In the genomic region with DNA sequence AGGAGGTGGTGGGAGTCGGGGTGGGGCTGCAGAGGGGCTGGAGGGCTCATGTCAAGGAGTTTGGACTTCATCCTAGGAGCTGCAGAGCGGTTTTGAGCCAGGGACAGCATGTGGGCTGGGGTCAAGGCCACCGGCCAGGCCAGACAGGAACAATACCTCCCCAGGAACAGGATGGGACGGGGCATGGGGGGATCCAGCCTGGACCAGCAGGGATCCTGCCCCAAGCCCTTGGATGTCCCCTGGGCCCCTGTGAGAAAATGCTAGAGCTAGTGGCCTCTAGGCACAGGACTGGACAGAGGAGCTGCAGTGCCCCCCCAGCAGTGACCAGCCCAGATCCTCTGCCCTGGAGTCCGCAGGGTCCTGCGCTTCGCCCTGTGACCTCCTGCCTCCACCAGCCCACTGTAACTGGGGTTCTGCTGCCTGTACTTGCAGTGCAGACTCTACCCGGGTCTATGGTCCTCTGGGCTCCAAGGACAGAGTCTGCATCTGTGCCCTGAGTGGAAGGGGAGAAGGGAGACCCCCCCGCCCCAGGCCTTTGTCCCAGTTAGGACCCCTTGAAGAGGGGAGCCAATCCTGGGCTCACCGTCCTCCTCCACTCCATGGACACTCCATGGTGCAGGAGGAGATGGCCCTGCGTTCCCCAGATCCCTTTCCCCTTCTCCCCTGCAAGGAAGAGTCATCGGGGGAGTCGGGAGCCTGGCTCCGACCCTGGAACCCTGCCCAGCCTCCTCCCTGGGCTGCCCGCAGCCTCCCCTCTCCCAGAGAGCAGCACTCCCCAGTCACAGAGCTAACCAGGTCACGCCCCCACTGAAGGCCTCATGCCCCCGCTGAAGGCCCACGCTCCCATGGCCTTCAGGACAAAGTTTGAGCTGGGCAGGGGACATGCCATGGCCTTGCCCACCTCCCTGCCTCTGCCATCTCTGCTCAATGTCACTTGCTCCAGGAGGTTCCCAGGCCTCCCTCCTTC, we compare ENCODE assay signal across 23 cellular contexts.
"Had no signal": no experiment of that assay in that cellular context is flagged by ENCODE, and none has a peak within 500 bp of the region (broad histone marks: within the 10 kb centered on the region; RNA-seq: fewer than 3 reads in every experiment).

No MANE protein-coding gene starts in this region.

- H3K4me3 Mint-ChIP-seq: activated CD4-positive, alpha-beta memory T cell treated with anti-CD3 and anti-CD28 coated beads, Interleukin-2, amount 10 ng/mL, durations not matched to agents 7 days and 5 days; activated naive CD8-positive, alpha-beta T cell; brain; central memory CD8-positive, alpha-beta T cell; memory B cell had no signal

- DNase-seq: activated CD4-positive, alpha-beta memory T cell treated with anti-CD3 and anti-CD28 coated beads, Interleukin-2, amount 10 ng/mL, durations not matched to agents 7 days and 5 days; activated CD8-positive, alpha-beta memory T cell treated with anti-CD3 and anti-CD28 coated beads, Interleukin-2, amount 50 U/mL, for 4 hours; activated effector memory CD4-positive, alpha-beta T cell treated with anti-CD3 and anti-CD28 coated beads, Interleukin-2, amount 50 U/mL, for 16 hours; activated T-cell treated with anti-CD3 and anti-CD28 coated beads, Interleukin-2, amount 50 U/mL, for 48 hours; amniotic stem cell; cortex of kidney; effector CD4-positive, alpha-beta T cell; hippocampal formation; left ventricle myocardium inferior; naive thymus-derived CD8-positive, alpha-beta T cell; nucleus accumbens; small intestine; stomach; T-helper 1 cell; WERI-Rb-1 had no signal

- H3K27ac Mint-ChIP-seq: activated CD4-positive, alpha-beta memory T cell treated with anti-CD3 and anti-CD28 coated beads, Interleukin-2, amount 10 ng/mL, durations not matched to agents 7 days and 5 days; activated naive CD8-positive, alpha-beta T cell; brain; memory B cell; progenitor cell of endocrine pancreas had no signal

- H3K36me3 ChIP-seq: left ventricle myocardium inferior, right atrium auricular region, thoracic aorta, WERI-Rb-1 had no signal

- H3K27me3 Mint-ChIP-seq: activated CD4-positive, alpha-beta memory T cell treated with anti-CD3 and anti-CD28 coated beads, Interleukin-2, amount 10 ng/mL, durations not matched to agents 7 days and 5 days; activated naive CD8-positive, alpha-beta T cell; brain; central memory CD8-positive, alpha-beta T cell; memory B cell; progenitor cell of endocrine pancreas had no signal

- H3K9me3 Mint-ChIP-seq: activated CD4-positive, alpha-beta memory T cell treated with anti-CD3 and anti-CD28 coated beads, Interleukin-2, amount 10 ng/mL, durations not matched to agents 7 days and 5 days; central memory CD8-positive, alpha-beta T cell; memory B cell; naive thymus-derived CD8-positive, alpha-beta T cell had no signal

- H3K4me3 ChIP-seq: esophagus muscularis mucosa, left ventricle myocardium inferior, right atrium auricular region, stomach, thoracic aorta had no signal

- H3K9me3 ChIP-seq: esophagus muscularis mucosa, left ventricle myocardium inferior, right atrium auricular region, stomach, thoracic aorta had no signal

- ATAC-seq: naive thymus-derived CD8-positive, alpha-beta T cell had no signal

- H3K36me3 Mint-ChIP-seq: activated naive CD8-positive, alpha-beta T cell had no signal

- H3K27me3 ChIP-seq: esophagus muscularis mucosa, right atrium auricular region, stomach had no signal

- H3K27ac ChIP-seq: esophagus muscularis mucosa, left ventricle myocardium inferior, right atrium auricular region, stomach, thoracic aorta, WERI-Rb-1 had no signal
